Comparison of ENCODE assay signal across 1 cellular context in the genomic region with DNA sequence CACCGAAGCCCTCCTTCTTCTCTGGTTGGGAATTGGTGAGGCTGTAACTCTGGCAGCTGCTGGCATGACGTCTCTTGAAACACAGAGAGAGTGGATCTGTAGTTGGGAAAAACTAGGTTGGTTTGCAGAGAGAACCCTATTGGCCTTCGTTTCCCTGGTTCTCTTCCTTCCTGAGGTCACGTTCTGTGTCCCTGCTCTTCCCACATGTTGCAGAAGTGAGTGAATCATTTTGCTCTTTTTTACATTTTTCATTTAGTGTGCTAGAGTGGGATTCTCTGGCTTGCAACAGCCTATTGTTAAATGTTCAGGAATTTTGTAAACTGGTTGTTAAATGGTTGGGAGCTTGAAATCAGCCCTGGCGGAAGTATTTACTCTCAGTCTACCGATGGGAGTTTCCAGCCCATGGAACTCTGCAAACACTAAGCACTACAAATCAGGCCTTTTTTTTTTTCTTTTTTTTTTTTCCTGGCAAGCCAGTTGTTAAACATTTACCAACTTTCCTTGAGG.
TF ChIP-seq lines count a peak whose summit lies in the region.

No MANE protein-coding gene starts in this region.

TF ChIP-seq in HepG2, 621 proteins besides CTCF, POLR2A, EP300 and RAD21 (continued from another document and continues in another):
- TF ChIP-seq, protein P1, sequence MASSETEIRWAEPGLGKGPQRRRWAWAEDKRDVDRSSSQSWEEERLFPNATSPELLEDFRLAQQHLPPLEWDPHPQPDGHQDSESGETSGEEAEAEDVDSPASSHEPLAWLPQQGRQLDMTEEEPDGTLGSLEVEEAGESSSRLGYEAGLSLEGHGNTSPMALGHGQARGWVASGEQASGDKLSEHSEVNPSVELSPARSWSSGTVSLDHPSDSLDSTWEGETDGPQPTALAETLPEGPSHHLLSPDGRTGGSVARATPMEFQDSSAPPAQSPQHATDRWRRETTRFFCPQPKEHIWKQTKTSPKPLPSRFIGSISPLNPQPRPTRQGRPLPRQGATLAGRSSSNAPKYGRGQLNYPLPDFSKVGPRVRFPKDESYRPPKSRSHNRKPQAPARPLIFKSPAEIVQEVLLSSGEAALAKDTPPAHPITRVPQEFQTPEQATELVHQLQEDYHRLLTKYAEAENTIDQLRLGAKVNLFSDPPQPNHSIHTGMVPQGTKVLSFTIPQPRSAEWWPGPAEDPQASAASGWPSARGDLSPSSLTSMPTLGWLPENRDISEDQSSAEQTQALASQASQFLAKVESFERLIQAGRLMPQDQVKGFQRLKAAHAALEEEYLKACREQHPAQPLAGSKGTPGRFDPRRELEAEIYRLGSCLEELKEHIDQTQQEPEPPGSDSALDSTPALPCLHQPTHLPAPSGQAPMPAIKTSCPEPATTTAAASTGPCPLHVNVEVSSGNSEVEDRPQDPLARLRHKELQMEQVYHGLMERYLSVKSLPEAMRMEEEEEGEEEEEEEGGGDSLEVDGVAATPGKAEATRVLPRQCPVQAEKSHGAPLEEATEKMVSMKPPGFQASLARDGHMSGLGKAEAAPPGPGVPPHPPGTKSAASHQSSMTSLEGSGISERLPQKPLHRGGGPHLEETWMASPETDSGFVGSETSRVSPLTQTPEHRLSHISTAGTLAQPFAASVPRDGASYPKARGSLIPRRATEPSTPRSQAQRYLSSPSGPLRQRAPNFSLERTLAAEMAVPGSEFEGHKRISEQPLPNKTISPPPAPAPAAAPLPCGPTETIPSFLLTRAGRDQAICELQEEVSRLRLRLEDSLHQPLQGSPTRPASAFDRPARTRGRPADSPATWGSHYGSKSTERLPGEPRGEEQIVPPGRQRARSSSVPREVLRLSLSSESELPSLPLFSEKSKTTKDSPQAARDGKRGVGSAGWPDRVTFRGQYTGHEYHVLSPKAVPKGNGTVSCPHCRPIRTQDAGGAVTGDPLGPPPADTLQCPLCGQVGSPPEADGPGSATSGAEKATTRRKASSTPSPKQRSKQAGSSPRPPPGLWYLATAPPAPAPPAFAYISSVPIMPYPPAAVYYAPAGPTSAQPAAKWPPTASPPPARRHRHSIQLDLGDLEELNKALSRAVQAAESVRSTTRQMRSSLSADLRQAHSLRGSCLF (CRISPR knock-in tag; IDR thresholded peaks at IDR 0.05; ENCODE audit: borderline replicate concordance), result no peak
- TF ChIP-seq ZNF20 (CRISPR knock-in tag; IDR thresholded peaks at IDR 0.05), result 0 out of 2 replicates have a peak, but pooled peaks have one; percentile 54
- no peak for TF ChIP-seq EED (CRISPR knock-in tag; IDR thresholded peaks at IDR 0.05)
- TF ChIP-seq ZNF441 (CRISPR knock-in tag; IDR thresholded peaks at IDR 0.05; ENCODE audit: borderline replicate concordance), result peak; percentile 15; the same call in 1 of the 2 replicates
- no peak for TF ChIP-seq RBFOX2 (IDR thresholded peaks at IDR 0.05; ENCODE audit: low read depth, low read length)
- peak; percentile 70; the same call in 1 of the 2 replicates for TF ChIP-seq ZNF264 (CRISPR knock-in tag; IDR thresholded peaks at IDR 0.05)
- TF ChIP-seq ZSCAN31 (CRISPR knock-in tag; IDR thresholded peaks at IDR 0.05; ENCODE audit: low read depth), result no peak
- TF ChIP-seq ZNF775 (CRISPR knock-in tag; IDR thresholded peaks at IDR 0.05; ENCODE audit: borderline replicate concordance), result 0 out of 2 replicates have a peak, but pooled peaks have one; percentile 29
- TF ChIP-seq, protein P2, sequence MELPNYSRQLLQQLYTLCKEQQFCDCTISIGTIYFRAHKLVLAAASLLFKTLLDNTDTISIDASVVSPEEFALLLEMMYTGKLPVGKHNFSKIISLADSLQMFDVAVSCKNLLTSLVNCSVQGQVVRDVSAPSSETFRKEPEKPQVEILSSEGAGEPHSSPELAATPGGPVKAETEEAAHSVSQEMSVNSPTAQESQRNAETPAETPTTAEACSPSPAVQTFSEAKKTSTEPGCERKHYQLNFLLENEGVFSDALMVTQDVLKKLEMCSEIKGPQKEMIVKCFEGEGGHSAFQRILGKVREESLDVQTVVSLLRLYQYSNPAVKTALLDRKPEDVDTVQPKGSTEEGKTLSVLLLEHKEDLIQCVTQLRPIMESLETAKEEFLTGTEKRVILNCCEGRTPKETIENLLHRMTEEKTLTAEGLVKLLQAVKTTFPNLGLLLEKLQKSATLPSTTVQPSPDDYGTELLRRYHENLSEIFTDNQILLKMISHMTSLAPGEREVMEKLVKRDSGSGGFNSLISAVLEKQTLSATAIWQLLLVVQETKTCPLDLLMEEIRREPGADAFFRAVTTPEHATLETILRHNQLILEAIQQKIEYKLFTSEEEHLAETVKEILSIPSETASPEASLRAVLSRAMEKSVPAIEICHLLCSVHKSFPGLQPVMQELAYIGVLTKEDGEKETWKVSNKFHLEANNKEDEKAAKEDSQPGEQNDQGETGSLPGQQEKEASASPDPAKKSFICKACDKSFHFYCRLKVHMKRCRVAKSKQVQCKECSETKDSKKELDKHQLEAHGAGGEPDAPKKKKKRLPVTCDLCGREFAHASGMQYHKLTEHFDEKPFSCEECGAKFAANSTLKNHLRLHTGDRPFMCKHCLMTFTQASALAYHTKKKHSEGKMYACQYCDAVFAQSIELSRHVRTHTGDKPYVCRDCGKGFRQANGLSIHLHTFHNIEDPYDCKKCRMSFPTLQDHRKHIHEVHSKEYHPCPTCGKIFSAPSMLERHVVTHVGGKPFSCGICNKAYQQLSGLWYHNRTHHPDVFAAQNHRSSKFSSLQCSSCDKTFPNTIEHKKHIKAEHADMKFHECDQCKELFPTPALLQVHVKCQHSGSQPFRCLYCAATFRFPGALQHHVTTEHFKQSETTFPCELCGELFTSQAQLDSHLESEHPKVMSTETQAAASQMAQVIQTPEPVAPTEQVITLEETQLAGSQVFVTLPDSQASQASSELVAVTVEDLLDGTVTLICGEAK (IDR thresholded peaks at IDR 0.05), result no peak
- TF ChIP-seq, protein P2 (CRISPR knock-in tag; IDR thresholded peaks at IDR 0.05), result no peak; the same call in 1 of the 2 replicates
- no peak for TF ChIP-seq MEIS1 (CRISPR knock-in tag; IDR thresholded peaks at IDR 0.05; ENCODE audit: borderline replicate concordance)
- TF ChIP-seq NFYC (CRISPR knock-in tag; IDR thresholded peaks at IDR 0.05), result no peak
- no peak for TF ChIP-seq TBP (CRISPR knock-in tag; IDR thresholded peaks at IDR 0.05)
- no peak for TF ChIP-seq ZNF781 (CRISPR knock-in tag; IDR thresholded peaks at IDR 0.05; ENCODE audit: borderline replicate concordance, not compliant biosample characterization)
- TF ChIP-seq NCOA1 (CRISPR knock-in tag; IDR thresholded peaks at IDR 0.05), result no peak
- no peak for TF ChIP-seq ZNF569 (CRISPR knock-in tag; IDR thresholded peaks at IDR 0.05; ENCODE audit: borderline replicate concordance)
- TF ChIP-seq AKAP8 (CRISPR knock-in tag; IDR thresholded peaks at IDR 0.05), result no peak
- TF ChIP-seq SMC3 (IDR thresholded peaks at IDR 0.05; ENCODE audit: low read length), result no peak
- TF ChIP-seq ELF1 (CRISPR knock-in tag; IDR thresholded peaks at IDR 0.05), result 0 out of 2 replicates have a peak, but pooled peaks have one; percentile 13
- TF ChIP-seq, protein P3, sequence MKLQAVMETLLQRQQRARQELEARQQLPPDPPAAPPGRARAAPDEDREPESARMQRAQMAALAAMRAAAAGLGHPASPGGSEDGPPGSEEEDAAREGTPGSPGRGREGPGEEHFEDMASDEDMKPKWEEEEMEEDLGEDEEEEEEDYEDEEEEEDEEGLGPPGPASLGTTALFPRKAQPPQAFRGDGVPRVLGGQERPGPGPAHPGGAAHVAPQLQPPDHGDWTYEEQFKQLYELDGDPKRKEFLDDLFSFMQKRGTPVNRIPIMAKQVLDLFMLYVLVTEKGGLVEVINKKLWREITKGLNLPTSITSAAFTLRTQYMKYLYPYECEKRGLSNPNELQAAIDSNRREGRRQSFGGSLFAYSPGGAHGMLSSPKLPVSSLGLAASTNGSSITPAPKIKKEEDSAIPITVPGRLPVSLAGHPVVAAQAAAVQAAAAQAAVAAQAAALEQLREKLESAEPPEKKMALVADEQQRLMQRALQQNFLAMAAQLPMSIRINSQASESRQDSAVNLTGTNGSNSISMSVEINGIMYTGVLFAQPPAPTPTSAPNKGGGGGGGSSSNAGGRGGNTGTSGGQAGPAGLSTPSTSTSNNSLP (IDR thresholded peaks at IDR 0.05; ENCODE audit: low read depth, low read length), result peak; percentile 50; the same call in 1 of the 2 replicates
- TF ChIP-seq ZNF891 (CRISPR knock-in tag; IDR thresholded peaks at IDR 0.05), result no peak
- TF ChIP-seq NR2F6 (IDR thresholded peaks at IDR 0.05), result peak; percentile 36
- no peak for TF ChIP-seq NR2F6 (CRISPR knock-in tag; IDR thresholded peaks at IDR 0.05)
- TF ChIP-seq ARHGAP35 (CRISPR knock-in tag; IDR thresholded peaks at IDR 0.05; ENCODE audit: borderline replicate concordance), result no peak
- no peak; the same call in 1 of the 2 replicates for TF ChIP-seq NCOA2 (CRISPR knock-in tag; IDR thresholded peaks at IDR 0.05)
- TF ChIP-seq ZMYM2 (CRISPR knock-in tag; IDR thresholded peaks at IDR 0.05), result no peak
- TF ChIP-seq, protein P4, sequence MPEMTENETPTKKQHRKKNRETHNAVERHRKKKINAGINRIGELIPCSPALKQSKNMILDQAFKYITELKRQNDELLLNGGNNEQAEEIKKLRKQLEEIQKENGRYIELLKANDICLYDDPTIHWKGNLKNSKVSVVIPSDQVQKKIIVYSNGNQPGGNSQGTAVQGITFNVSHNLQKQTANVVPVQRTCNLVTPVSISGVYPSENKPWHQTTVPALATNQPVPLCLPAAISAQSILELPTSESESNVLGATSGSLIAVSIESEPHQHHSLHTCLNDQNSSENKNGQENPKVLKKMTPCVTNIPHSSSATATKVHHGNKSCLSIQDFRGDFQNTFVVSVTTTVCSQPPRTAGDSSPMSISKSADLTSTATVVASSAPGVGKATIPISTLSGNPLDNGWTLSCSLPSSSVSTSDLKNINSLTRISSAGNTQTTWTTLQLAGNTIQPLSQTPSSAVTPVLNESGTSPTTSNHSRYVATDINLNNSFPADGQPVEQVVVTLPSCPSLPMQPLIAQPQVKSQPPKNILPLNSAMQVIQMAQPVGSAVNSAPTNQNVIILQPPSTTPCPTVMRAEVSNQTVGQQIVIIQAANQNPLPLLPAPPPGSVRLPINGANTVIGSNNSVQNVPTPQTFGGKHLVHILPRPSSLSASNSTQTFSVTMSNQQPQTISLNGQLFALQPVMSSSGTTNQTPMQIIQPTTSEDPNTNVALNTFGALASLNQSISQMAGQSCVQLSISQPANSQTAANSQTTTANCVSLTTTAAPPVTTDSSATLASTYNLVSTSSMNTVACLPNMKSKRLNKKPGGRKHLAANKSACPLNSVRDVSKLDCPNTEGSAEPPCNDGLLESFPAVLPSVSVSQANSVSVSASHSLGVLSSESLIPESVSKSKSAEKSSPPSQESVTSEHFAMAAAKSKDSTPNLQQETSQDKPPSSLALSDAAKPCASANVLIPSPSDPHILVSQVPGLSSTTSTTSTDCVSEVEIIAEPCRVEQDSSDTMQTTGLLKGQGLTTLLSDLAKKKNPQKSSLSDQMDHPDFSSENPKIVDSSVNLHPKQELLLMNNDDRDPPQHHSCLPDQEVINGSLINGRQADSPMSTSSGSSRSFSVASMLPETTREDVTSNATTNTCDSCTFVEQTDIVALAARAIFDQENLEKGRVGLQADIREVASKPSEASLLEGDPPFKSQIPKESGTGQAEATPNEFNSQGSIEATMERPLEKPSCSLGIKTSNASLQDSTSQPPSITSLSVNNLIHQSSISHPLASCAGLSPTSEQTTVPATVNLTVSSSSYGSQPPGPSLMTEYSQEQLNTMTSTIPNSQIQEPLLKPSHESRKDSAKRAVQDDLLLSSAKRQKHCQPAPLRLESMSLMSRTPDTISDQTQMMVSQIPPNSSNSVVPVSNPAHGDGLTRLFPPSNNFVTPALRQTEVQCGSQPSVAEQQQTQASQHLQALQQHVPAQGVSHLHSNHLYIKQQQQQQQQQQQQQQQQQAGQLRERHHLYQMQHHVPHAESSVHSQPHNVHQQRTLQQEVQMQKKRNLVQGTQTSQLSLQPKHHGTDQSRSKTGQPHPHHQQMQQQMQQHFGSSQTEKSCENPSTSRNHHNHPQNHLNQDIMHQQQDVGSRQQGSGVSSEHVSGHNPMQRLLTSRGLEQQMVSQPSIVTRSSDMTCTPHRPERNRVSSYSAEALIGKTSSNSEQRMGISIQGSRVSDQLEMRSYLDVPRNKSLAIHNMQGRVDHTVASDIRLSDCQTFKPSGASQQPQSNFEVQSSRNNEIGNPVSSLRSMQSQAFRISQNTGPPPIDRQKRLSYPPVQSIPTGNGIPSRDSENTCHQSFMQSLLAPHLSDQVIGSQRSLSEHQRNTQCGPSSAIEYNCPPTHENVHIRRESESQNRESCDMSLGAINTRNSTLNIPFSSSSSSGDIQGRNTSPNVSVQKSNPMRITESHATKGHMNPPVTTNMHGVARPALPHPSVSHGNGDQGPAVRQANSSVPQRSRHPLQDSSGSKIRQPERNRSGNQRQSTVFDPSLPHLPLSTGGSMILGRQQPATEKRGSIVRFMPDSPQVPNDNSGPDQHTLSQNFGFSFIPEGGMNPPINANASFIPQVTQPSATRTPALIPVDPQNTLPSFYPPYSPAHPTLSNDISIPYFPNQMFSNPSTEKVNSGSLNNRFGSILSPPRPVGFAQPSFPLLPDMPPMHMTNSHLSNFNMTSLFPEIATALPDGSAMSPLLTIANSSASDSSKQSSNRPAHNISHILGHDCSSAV (CRISPR knock-in tag; IDR thresholded peaks at IDR 0.05; ENCODE audit: borderline replicate concordance), result no peak
- TF ChIP-seq PRPF4 (IDR thresholded peaks at IDR 0.05; ENCODE audit: low read depth, low read length, poor library complexity, severe bottlenecking), result no peak
- TF ChIP-seq HNRNPK (IDR thresholded peaks at IDR 0.05; ENCODE audit: low read depth, low read length, poor library complexity, severe bottlenecking), result no peak
- no peak for TF ChIP-seq ZNF549 (CRISPR knock-in tag; IDR thresholded peaks at IDR 0.05)
